ENCODE assay signal across 26 cellular contexts in the genomic region with DNA sequence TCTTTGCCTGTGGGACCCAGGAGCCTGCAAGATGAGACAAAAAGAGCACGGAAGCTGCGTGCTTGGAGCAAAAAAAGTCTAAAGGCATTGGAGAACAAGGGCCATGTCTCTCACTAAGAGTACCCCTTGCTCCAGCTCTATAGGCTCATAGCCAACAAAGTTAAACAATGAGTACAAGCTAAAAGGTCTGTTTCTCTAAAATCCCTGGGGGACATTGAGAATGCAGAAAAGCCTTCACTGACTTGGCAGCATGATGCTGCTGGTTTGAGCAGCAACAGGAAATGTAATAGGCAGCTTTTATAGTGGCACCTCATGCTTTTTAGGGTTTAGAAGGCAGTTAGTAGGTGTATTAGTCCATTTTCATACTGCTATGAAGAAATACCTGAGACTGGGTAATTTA.
"Had no signal": no experiment of that assay in that cellular context is flagged by ENCODE, and none has a peak within 500 bp of the region (broad histone marks: within the 10 kb centered on the region; RNA-seq: fewer than 3 reads in every experiment).

No MANE protein-coding gene starts in this region.

- H3K4me2 ChIP-seq: hepatocyte had no signal

- H3K9me3 ChIP-seq: gastroesophageal sphincter, left ventricle myocardium inferior, ovary, right lobe of liver, thoracic aorta, uterus had no signal

- DNase-seq: activated CD4-positive, alpha-beta T cell treated with anti-CD3 and anti-CD28 coated beads, Interleukin-2, amount 10 ng/mL, durations not matched to agents 24 days and 14 days; activated CD4-positive, CD25-positive, alpha-beta regulatory T cell treated with anti-CD3 and anti-CD28 coated beads, Interleukin-2, amount 50 U/mL, for 72 hours; activated CD8-positive, alpha-beta T cell treated with anti-CD3 and anti-CD28 coated beads for 36 hours; activated T-cell treated with anti-CD3 and anti-CD28 coated beads, Interleukin-2, amount 50 U/mL, for 4 hours; islet precursor cell; left ventricle myocardium inferior; ovary; right lobe of liver; stimulated activated CD4-positive, alpha-beta T cell treated with anti-CD3 and anti-CD28 coated beads, Interleukin-12 subunit alpha, Interleukin-12 subunit beta, amount 100 ng/mL, for 4 hours; stimulated activated CD4-positive, alpha-beta T cell treated with anti-CD3 and anti-CD28 coated beads, Interleukin-4, amount 100 ng/mL, for 1 hour; stimulated activated naive CD8-positive, alpha-beta T cell treated with anti-CD3 and anti-CD28 coated beads, Interleukin-15, Interleukin-2, amounts not matched to agents 100 U/mL and 50 U/mL, for 24 hours; T-helper 17 cell; T1000; trophoblast cell; uterus had no signal

- H3K27me3 Mint-ChIP-seq: activated CD4-positive, alpha-beta T cell treated with anti-CD3 and anti-CD28 coated beads, Interleukin-2, amount 10 ng/mL, durations not matched to agents 24 days and 14 days; progenitor cell of endocrine pancreas had no signal

- H3K27ac ChIP-seq: cardiac muscle cell, gastroesophageal sphincter, hepatocyte, left ventricle myocardium inferior, ovary, right lobe of liver, skin epidermis, thoracic aorta, uterus had no signal

- ATAC-seq: activated CD8-positive, alpha-beta T cell treated with anti-CD3 and anti-CD28 coated beads for 36 hours; activated naive CD4-positive, alpha-beta T cell treated with anti-CD3 and anti-CD28 coated beads, Interleukin-2, amount 50 U/mL, for 72 hours; activated T-cell treated with anti-CD3 and anti-CD28 coated beads, Interleukin-2, amount 50 U/mL, for 4 hours; esophagus mucosa; gastroesophageal sphincter; right lobe of liver; stimulated activated naive CD8-positive, alpha-beta T cell treated with anti-CD3 and anti-CD28 coated beads, Interleukin-15, Interleukin-2, amounts not matched to agents 100 U/mL and 50 U/mL, for 24 hours; T-helper 17 cell had no signal

- H3K79me2 ChIP-seq: hepatocyte had no signal

- H3K27ac Mint-ChIP-seq: activated CD4-positive, alpha-beta T cell treated with anti-CD3 and anti-CD28 coated beads, Interleukin-2, amount 10 ng/mL, durations not matched to agents 24 days and 14 days; activated CD8-positive, alpha-beta T cell treated with anti-CD3 and anti-CD28 coated beads for 36 hours; activated naive CD4-positive, alpha-beta T cell treated with anti-CD3 and anti-CD28 coated beads, Interleukin-2, amount 50 U/mL, for 72 hours; activated T-helper 2 cell treated with anti-CD3 and anti-CD28 coated beads, Interferon-gamma antibody, Interleukin-2, Interleukin-4, amounts not matched to agents 10 μg/mL and 5 μg/mL and 100 μg/mL, durations not matched to agents 14 hours and 24 hours and 36 hours; nephron; progenitor cell of endocrine pancreas; T-helper 17 cell had no signal

- H2AFZ ChIP-seq: hepatocyte had no signal

- H3K4me3 Mint-ChIP-seq: activated CD4-positive, alpha-beta T cell treated with anti-CD3 and anti-CD28 coated beads, Interleukin-2, amount 10 ng/mL, durations not matched to agents 24 days and 14 days; activated CD8-positive, alpha-beta T cell treated with anti-CD3 and anti-CD28 coated beads for 36 hours; activated T-cell treated with anti-CD3 and anti-CD28 coated beads, Interleukin-2, amount 50 U/mL, for 4 hours; nephron; T-helper 17 cell had no signal

- H3K36me3 ChIP-seq: cardiac muscle cell, gastroesophageal sphincter, left ventricle myocardium inferior, ovary, right lobe of liver, thoracic aorta, uterus had no signal

- H3K4me1 ChIP-seq: gastroesophageal sphincter, left ventricle myocardium inferior, right lobe of liver, uterus had no signal

- H3K36me3 Mint-ChIP-seq: activated naive CD4-positive, alpha-beta T cell treated with anti-CD3 and anti-CD28 coated beads, Interleukin-2, amount 50 U/mL, for 72 hours had no signal

- H3K4me1 Mint-ChIP-seq: activated CD4-positive, alpha-beta T cell treated with anti-CD3 and anti-CD28 coated beads, Interleukin-2, amount 10 ng/mL, durations not matched to agents 24 days and 14 days; T-helper 17 cell had no signal

- H3K27me3 ChIP-seq: cardiac muscle cell, gastroesophageal sphincter, hepatocyte, ovary, right lobe of liver, uterus had no signal

- H3K9me3 Mint-ChIP-seq: activated T-cell treated with anti-CD3 and anti-CD28 coated beads, Interleukin-2, amount 50 U/mL, for 4 hours had no signal

- H3K4me3 ChIP-seq: cardiac muscle cell, gastroesophageal sphincter, hepatocyte, left ventricle myocardium inferior, lung, ovary, right lobe of liver, skin epidermis, thoracic aorta, uterus had no signal
